Comparison of ENCODE assay signal across 16 cellular contexts in the genomic region with DNA sequence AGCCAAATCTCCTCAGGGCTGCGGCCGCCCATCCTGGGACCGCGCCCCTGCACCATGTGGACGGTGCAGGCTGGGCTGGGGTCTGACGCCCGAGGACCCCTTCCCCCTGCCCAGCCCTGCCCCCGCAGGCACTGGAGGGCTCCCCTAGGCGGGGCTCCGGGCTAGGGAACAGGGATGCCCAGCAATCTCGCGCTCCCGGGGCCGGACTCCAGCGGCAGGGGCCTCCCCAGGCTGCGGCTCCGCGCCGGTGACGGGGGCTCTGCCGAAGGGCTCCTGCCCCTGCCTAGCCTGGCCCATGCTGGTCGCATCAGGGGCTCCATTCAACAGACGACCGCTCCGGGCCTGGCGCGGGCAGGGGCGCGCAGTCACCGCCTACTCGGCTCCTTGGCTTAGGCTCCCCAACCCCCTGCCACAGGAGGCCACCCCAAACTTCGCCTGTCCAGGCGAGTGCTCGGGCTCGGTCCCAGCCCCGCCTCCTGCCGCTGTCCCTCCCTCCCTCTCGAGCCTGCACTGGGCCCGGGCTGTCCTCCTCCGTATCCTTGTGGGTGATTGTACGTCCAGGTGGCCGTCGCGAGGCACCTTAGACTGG. TPM values are rescaled to one million over a fixed set of nuclear protein-coding genes. Genes with fewer than 3 reads are reported as not detected.
A peak's percentile ranks its signal among the peaks of the same experiment; 100 is the strongest.
DNase-seq lines count a peak whose midpoint lies in the region; ATAC-seq and TF ChIP-seq lines count a peak whose summit lies in the region.
"Had no signal": no experiment of that assay in that cellular context is flagged by ENCODE, and none has a peak within 500 bp of the region (broad histone marks: within the 10 kb centered on the region; RNA-seq: fewer than 3 reads in every experiment).

No MANE protein-coding gene starts in this region.

- H3K36me3 ChIP-seq in adipocyte (ENCODE audit: control insufficient read depth, insufficient read depth, low read length, severe bottlenecking), result no peaks in the 10 kb centered on the region
- no peaks in the 10 kb centered on the region for H3K36me3 ChIP-seq in esophagus squamous epithelium
- H3K36me3 ChIP-seq in mesenchymal stem cell (ENCODE audit: control insufficient read depth in 1 of 2, insufficient read depth in 2 of 2, low read depth in 1 of 2, low read length in 2 of 2), result no peaks in the 10 kb centered on the region
- H3K36me3 ChIP-seq in thoracic aorta, result no peaks in the 10 kb centered on the region
- H3K36me3 ChIP-seq: tibial nerve had no signal

- intact Hi-C loops in esophagus squamous epithelium (cut with DNase I), result no loop called here

- peak overlapping the region; percentile 85 for H4K91ac ChIP-seq in mesenchymal stem cell (ENCODE audit: low read length)

- H3K18ac ChIP-seq in mesenchymal stem cell (ENCODE audit: low read depth in 1 of 2, low read length in 2 of 2), result peak overlapping the region; percentile 4 to 61

- H3K27ac ChIP-seq in esophagus squamous epithelium, result no peak overlapping the region
- no peak overlapping the region for H3K27ac ChIP-seq in mesenchymal stem cell (ENCODE audit: low read length, poor library complexity, severe bottlenecking)
- no peak overlapping the region for H3K27ac ChIP-seq in thoracic aorta
- H3K27ac ChIP-seq: tibial nerve had no signal

- H3K9me3 ChIP-seq in adipocyte (ENCODE audit: control insufficient read depth, low read length), result no peaks in the 10 kb centered on the region
- no peaks in the 10 kb centered on the region for H3K9me3 ChIP-seq in esophagus squamous epithelium
- H3K9me3 ChIP-seq in mesenchymal stem cell (ENCODE audit: control insufficient read depth, low read length), result no peaks in the 10 kb centered on the region
- no peaks in the 10 kb centered on the region for H3K9me3 ChIP-seq in thoracic aorta

- H3K14ac ChIP-seq in mesenchymal stem cell (ENCODE audit: low read length in 2 of 2), result peak overlapping the region in 1 of 2 experiments; percentile 53

- H3K23ac ChIP-seq in mesenchymal stem cell (ENCODE audit: low read length in 2 of 2), result no peak overlapping the region

- TF ChIP-seq CTCF in esophagus squamous epithelium (IDR thresholded peaks at IDR 0.05) (no peak), thoracic aorta (IDR thresholded peaks at IDR 0.05) (no peak)

- no peak overlapping the region for H2AK5ac ChIP-seq in mesenchymal stem cell (ENCODE audit: low read length, severe bottlenecking)

- H3K4ac ChIP-seq in mesenchymal stem cell (ENCODE audit: low read depth in 1 of 2, low read length in 2 of 2), result peak overlapping the region; percentile 54 to 58

- peak overlapping the region; percentile 55 for H3K4me3 ChIP-seq in adipocyte (ENCODE audit: low read length)
- peak overlapping the region; percentile 13 to 38 (median 26) for H3K4me3 ChIP-seq in esophagus squamous epithelium
- peak overlapping the region in 1 of 2 experiments; percentile 55 for H3K4me3 ChIP-seq in mesenchymal stem cell (ENCODE audit: insufficient read depth in 1 of 2, low read depth in 1 of 2, low read length in 2 of 2)
- H3K4me3 ChIP-seq in thoracic aorta, result peak overlapping the region; percentile 17

- ATAC-seq in thoracic aorta (ENCODE audit: insufficient number of reproducible peaks, low FRiP score, low read depth), result no peak
- ATAC-seq: SK-N-SH treated with all-trans-retinoic acid at 6 μM for 48 hours had no signal

- H2BK5ac ChIP-seq in mesenchymal stem cell (ENCODE audit: low read depth, low read length, poor library complexity, severe bottlenecking), result no peak overlapping the region

- H3K79me1 ChIP-seq in mesenchymal stem cell (replicated peaks; ENCODE audit: low read length, poor library complexity, severe bottlenecking), result no peaks in the 10 kb centered on the region

- WGBS in esophagus squamous epithelium, 2 donors, result 38 to 60% methylated on average over 1 to 12 of the region's 44 CpGs
- 61% methylated on average over 42 of the region's 44 CpGs for WGBS in mesenchymal stem cell

- H3K27me3 ChIP-seq in adipocyte (replicated peaks; ENCODE audit: control insufficient read depth, insufficient read depth, low read length), result peaks cover 13% of the 10 kb centered on the region
- peaks cover 0 to 27% (median 0%) of the 10 kb centered on the region in 4 donors for H3K27me3 ChIP-seq in esophagus squamous epithelium
- H3K27me3 ChIP-seq in mesenchymal stem cell (ENCODE audit: control insufficient read depth in 1 of 2, insufficient read depth in 1 of 2, low read length in 2 of 2), result peaks cover 0 to 9% of the 10 kb centered on the region in 2 experiments
- H3K27me3 ChIP-seq in thoracic aorta (replicated peaks; ENCODE audit: insufficient read depth), result no peaks in the 10 kb centered on the region

- DNase-seq in adipocyte (ENCODE audit: low read depth) (peak; percentile 12), esophagus squamous epithelium (lab: John Stamatoyannopoulos, UW) (no peak), mesenchymal stem cell (no peak), thoracic aorta (ENCODE audit: low spot score) (no peak), DMS53 (lab: John Stamatoyannopoulos, UW) (no peak), Ammon's horn (ENCODE audit: low spot score) (no peak), SKM-1 (lab: John Stamatoyannopoulos, UW; ENCODE audit: unreplicated experiment) (no peak)
- DNase-seq in activated naive CD4-positive, alpha-beta T cell treated with anti-CD3 and anti-CD28 coated beads, Interleukin-2, amount 50 U/mL, for 16 hours, result no peak
- DNase-seq: activated CD4-positive, CD25-positive, alpha-beta regulatory T cell; activated T-cell treated with anti-CD3 and anti-CD28 coated beads for 4 hours; amniotic stem cell; DMS 273 treated with DMSO at 0.1 percent for 48 hours; effector CD8-positive, alpha-beta T cell; hippocampal formation had no signal

- peak overlapping the region in 1 of 2 experiments; percentile 17 for H2BK12ac ChIP-seq in mesenchymal stem cell (ENCODE audit: low read length in 2 of 2)

- H4K8ac ChIP-seq in mesenchymal stem cell (ENCODE audit: low read length), result peak overlapping the region; percentile 52

- TF ChIP-seq POLR2A in esophagus squamous epithelium (IDR thresholded peaks at IDR 0.05), result no peak

- H3K4me1 ChIP-seq in adipocyte (ENCODE audit: control insufficient read depth, insufficient read depth, low read length) (no peaks in the 10 kb centered on the region), esophagus squamous epithelium (peaks cover 13 to 27% (median 17%) of the 10 kb centered on the region in 3 donors), mesenchymal stem cell (ENCODE audit: control insufficient read depth, insufficient read depth, low read depth, low read length) (peaks cover 6% of the 10 kb centered on the region), thoracic aorta (ENCODE audit: control insufficient read depth in 1 of 2, low read depth in 2 of 2) (peaks cover 0 to 8% of the 10 kb centered on the region in 2 donors)

- H2AFZ ChIP-seq in mesenchymal stem cell (ENCODE audit: low read depth, low read length), result no peak overlapping the region

- peak overlapping the region; percentile 11 for H2BK120ac ChIP-seq in mesenchymal stem cell (ENCODE audit: low read depth, low read length)

- no peak overlapping the region for H3K4me2 ChIP-seq in mesenchymal stem cell (ENCODE audit: low read length, poor library complexity, severe bottlenecking)

- H3K9ac ChIP-seq in adipocyte (ENCODE audit: low read length) (no peak overlapping the region), mesenchymal stem cell (ENCODE audit: low read length) (no peak overlapping the region)

- H2BK15ac ChIP-seq in mesenchymal stem cell (ENCODE audit: low read depth, poor library complexity, severe bottlenecking), result no peak overlapping the region

RNA-seq across cellular contexts. Expression of a gene that starts 27.4 kb away (rescaled TPM):
- total RNA-seq in esophagus squamous epithelium (10 to 100 TPM; 12.2 to 34.9 (median 32.0) TPM), thoracic aorta (1 to 10 TPM in 1 of 2 donors, not detected in 1; 1.6 TPM)
- 23.8 TPM for polyA plus RNA-seq in mesenchymal stem cell (2013, experiment 1 of 2)
- polyA plus RNA-seq in mesenchymal stem cell (2013, experiment 2 of 2), result 25.7 TPM

Comparison
In these comparisons a context has a peak if more than half of its experiments do, and no peak if none do; other contexts are left out.
1. RNA of a gene that starts 27.4 kb away (total RNA-seq): 12.2 to 34.9 TPM in esophagus squamous epithelium; 1.6 TPM in thoracic aorta; every median in the first group is over 4 times any median in the second.